Comparison of ENCODE assay signal across 26 cellular contexts in genomic region chr13:41837668-41838067, GRCh38.
DNase-seq lines count a peak whose midpoint lies in the region; ATAC-seq, FAIRE-seq and TF ChIP-seq lines count a peak whose summit lies in the region.
"Had no signal": no experiment of that assay in that cellular context is flagged by ENCODE, and none has a peak within 500 bp of the region (broad histone marks: within the 10 kb centered on the region; RNA-seq: fewer than 3 reads in every experiment).

No MANE protein-coding gene starts in this region.

- H3K9ac ChIP-seq in BLaER1 (no peak overlapping the region), Karpas-422 (ENCODE audit: low read length) (no peak overlapping the region)

- H3K4me3 ChIP-seq in BLaER1 (no peak overlapping the region), Karpas-422 (ENCODE audit: low read length) (no peak overlapping the region), dorsolateral prefrontal cortex (no peak overlapping the region)
- H3K4me3 ChIP-seq: A549, gastrocnemius medialis, sigmoid colon, uterus had no signal

- H3K4me1 ChIP-seq in BLaER1 = peaks cover 24% of the 10 kb centered on the region
- H3K4me1 ChIP-seq in Karpas-422 (ENCODE audit: low read length) = peaks cover 19% of the 10 kb centered on the region
- H3K4me1 ChIP-seq: uterus had no signal

- H3K36me3 ChIP-seq in BLaER1 = peaks cover 14% of the 10 kb centered on the region; the same call in 1 of the 2 replicates
- H3K36me3 ChIP-seq in Karpas-422 (ENCODE audit: insufficient read depth, low read length) = peaks cover 5% of the 10 kb centered on the region; the same call in 1 of the 2 replicates
- H3K36me3 ChIP-seq: sigmoid colon, uterus had no signal

- H3K27ac Mint-ChIP-seq in endothelial cell (ENCODE audit: unreplicated experiment) = peak overlapping the region; percentile 76
- H3K27ac Mint-ChIP-seq: activated CD4-positive, alpha-beta memory T cell treated with anti-CD3 and anti-CD28 coated beads, Interleukin-2, amount 10 ng/mL, durations not matched to agents 7 days and 5 days; naive thymus-derived CD4-positive, alpha-beta T cell had no signal

- H2AFZ ChIP-seq in Karpas-422 (ENCODE audit: low read length) = no peak overlapping the region

- DNase-seq in Karpas-422 (no peak), endothelial cell (ENCODE audit: low spot score) (no peak), inferior parietal cortex (ENCODE audit: extremely low spot score) (no peak), dorsolateral prefrontal cortex (no peak), urothelium cell line (ENCODE audit: low spot score) (no peak)
- DNase-seq: activated CD4-positive, alpha-beta memory T cell treated with anti-CD3 and anti-CD28 coated beads, Interleukin-2, amount 10 ng/mL, durations not matched to agents 7 days and 5 days; activated CD4-positive, CD25-positive, alpha-beta regulatory T cell; activated naive CD4-positive, alpha-beta T cell; activated T-cell treated with anti-CD3 and anti-CD28 coated beads for 4 hours; C1 segment of cervical spinal cord; gastrocnemius medialis; mesendoderm; naive thymus-derived CD4-positive, alpha-beta T cell; NCI-H1417; NCI-H2107; NCI-H510A; SHP77; sigmoid colon; T-helper 2 cell; uterus had no signal

- no peaks in the 10 kb centered on the region for H3K9me2 ChIP-seq in Karpas-422 (replicated peaks; ENCODE audit: insufficient read depth, low read length)

- H3K4me3 Mint-ChIP-seq in endothelial cell (ENCODE audit: unreplicated experiment) = no peak overlapping the region
- H3K4me3 Mint-ChIP-seq: activated CD4-positive, alpha-beta memory T cell treated with anti-CD3 and anti-CD28 coated beads, Interleukin-2, amount 10 ng/mL, durations not matched to agents 7 days and 5 days; naive thymus-derived CD4-positive, alpha-beta T cell had no signal

- peaks cover 5% of the 10 kb centered on the region for H3K4me1 Mint-ChIP-seq in endothelial cell (ENCODE audit: unreplicated experiment)

- ATAC-seq in SK-N-SH treated with all-trans-retinoic acid at 6 μM for 48 hours = peak; percentile 55; the same call in 2 of the 3 replicates
- no peak for ATAC-seq in HG03045 (IDR thresholded peaks at IDR 0.05; ENCODE audit: unreplicated experiment)
- ATAC-seq: A549; esophagus mucosa; gastrocnemius medialis; naive thymus-derived CD4-positive, alpha-beta T cell had no signal

- TF ChIP-seq CTCF in endothelial cell (IDR thresholded peaks at IDR 0.05; ENCODE audit: unreplicated experiment) = no peak
- TF ChIP-seq CTCF in dorsolateral prefrontal cortex (IDR thresholded peaks at IDR 0.05 in 54 of 56, conservative IDR thresholded peaks at IDR 0.05 in 2 of 56; ENCODE audit: low read depth in 1 of 56, partially characterized antibody in 56 of 56) = no peak

- H3K4me2 ChIP-seq in BLaER1 = peak overlapping the region; percentile 23
- H3K4me2 ChIP-seq in Karpas-422 (ENCODE audit: low read depth, low read length, poor library complexity, severe bottlenecking) = no peak overlapping the region
- H3K4me2 ChIP-seq: A549 had no signal

- FAIRE-seq in urothelium cell line (lab: Jason Lieb, UNC) = no peak
- FAIRE-seq: A549, D721Med had no signal

- no peak overlapping the region for H3K27ac ChIP-seq in BLaER1
- peak overlapping the region; percentile 12; the same call in 1 of the 2 replicates for H3K27ac ChIP-seq in Karpas-422 (ENCODE audit: low read length)
- no peak overlapping the region for H3K27ac ChIP-seq in dorsolateral prefrontal cortex
- H3K27ac ChIP-seq: A549, gastrocnemius medialis, sigmoid colon, uterus had no signal

- no peaks in the 10 kb centered on the region for H3K9me3 Mint-ChIP-seq in endothelial cell (ENCODE audit: unreplicated experiment)

- no peaks in the 10 kb centered on the region for H3K27me3 ChIP-seq in BLaER1
- H3K27me3 ChIP-seq in Karpas-422 (ENCODE audit: low read length) = no peaks in the 10 kb centered on the region
- H3K27me3 ChIP-seq in dorsolateral prefrontal cortex = no peaks in the 10 kb centered on the region
- H3K27me3 ChIP-seq: gastrocnemius medialis, sigmoid colon, uterus had no signal

- H3K36me3 Mint-ChIP-seq in endothelial cell (ENCODE audit: low read depth, unreplicated experiment) = no peaks in the 10 kb centered on the region

- H3K9me3 ChIP-seq in BLaER1 = peaks cover 5% of the 10 kb centered on the region
- H3K9me3 ChIP-seq in Karpas-422 (ENCODE audit: low read length) = no peaks in the 10 kb centered on the region
- H3K9me3 ChIP-seq: A549, gastrocnemius medialis, sigmoid colon, uterus had no signal

- H4K20me1 ChIP-seq in BLaER1 = no peaks in the 10 kb centered on the region
- no peaks in the 10 kb centered on the region for H4K20me1 ChIP-seq in Karpas-422 (ENCODE audit: insufficient read depth, low read depth, low read length)

- intact Hi-C loops in dorsolateral prefrontal cortex (cut with DNase I) = no loop called here

- no peaks in the 10 kb centered on the region for H3K27me3 Mint-ChIP-seq in endothelial cell (ENCODE audit: unreplicated experiment)
- H3K27me3 Mint-ChIP-seq: activated CD4-positive, alpha-beta memory T cell treated with anti-CD3 and anti-CD28 coated beads, Interleukin-2, amount 10 ng/mL, durations not matched to agents 7 days and 5 days; naive thymus-derived CD4-positive, alpha-beta T cell had no signal

- peaks cover 2% of the 10 kb centered on the region; the same call in 1 of the 2 replicates for H3K79me2 ChIP-seq in Karpas-422 (ENCODE audit: low read length)

TF ChIP-seq in SK-N-SH treated with all-trans-retinoic acid at 6 μM for 48 hours, 23 proteins besides CTCF, POLR2A, EP300 and RAD21:
- TF ChIP-seq TCF4 (CRISPR knock-in tag; IDR thresholded peaks at IDR 0.05; ENCODE audit: borderline replicate concordance) (no peak), TOX (CRISPR knock-in tag; IDR thresholded peaks at IDR 0.05; ENCODE audit: borderline replicate concordance) (peak; percentile 76; the same call in 1 of the 2 replicates), CSDC2 (CRISPR knock-in tag; IDR thresholded peaks at IDR 0.05) (no peak), CSRNP3 (CRISPR knock-in tag; IDR thresholded peaks at IDR 0.05) (no peak), TSHZ2 (CRISPR knock-in tag; IDR thresholded peaks at IDR 0.05) (no peak), GLIS3 (CRISPR knock-in tag; IDR thresholded peaks at IDR 0.05) (no peak)
